Comparison of ENCODE assay signal across 9 cellular contexts in genomic region chr2:136375017-136375901, GRCh38.
DNase-seq lines count a peak whose midpoint lies in the region; ATAC-seq, FAIRE-seq and TF ChIP-seq lines count a peak whose summit lies in the region.
"Had no signal": no experiment of that assay in that cellular context is flagged by ENCODE, and none has a peak within 500 bp of the region (broad histone marks: within the 10 kb centered on the region; RNA-seq: fewer than 3 reads in every experiment).

No MANE protein-coding gene starts in this region.

- CTCF ChIA-PET in GM12878 (lab: Yijun Ruan, JAX) = interaction anchor here (0.7 to 13.1 kb wide), 13 partner anchors 10 to 459 kb away, joined by 4 to 378 read pairs (median 6); no protein-coding TSS in a partner anchor

- H3K9me3 ChIP-seq in GM12878 (replicated peaks; ENCODE audit: control insufficient read depth, insufficient read depth, low read length) = peaks cover 3% of the 10 kb centered on the region; the same call in 2 of the 3 replicates

- DNase-seq in GM12878 (ENCODE audit: low read depth, low spot score) (no peak), GM03348 (ENCODE audit: low spot score) (no peak), Right ventricle myocardium superior (no peak), SHP77 (lab: John Stamatoyannopoulos, UW) (no peak), CD14-positive monocyte (ENCODE audit: low spot score) (no peak)
- DNase-seq: NCI-H2107 had no signal

- no peaks in the 10 kb centered on the region for H3K9me3 Mint-ChIP-seq in CD14-positive monocyte

- no peak for TF ChIP-seq RAD21 in GM12878 (IDR thresholded peaks at IDR 0.05; ENCODE audit: insufficient read depth, low read depth, low read length)

- WGBS in GM12878 (ENCODE audit: insufficient coverage, insufficient replicate concordance, low lambda C conversion rate, missing lambda C conversion rate) = 18% methylated on average over 5 of the region's 5 CpGs

- POLR2A ChIA-PET in GM12878 (lab: Charles Lee) = interaction anchor here (0.6 to 2.6 kb wide), 11 partner anchors 38 to 324 kb away, joined by 3 to 11 read pairs (median 4); no protein-coding TSS in a partner anchor

- H3K27ac Mint-ChIP-seq in CD14-positive monocyte = peak overlapping the region in 2 of 7 donors; percentile 1 to 4

- no TSS peak for BruUV-seq in GM12878 (replicated peaks; lab: Mats Ljungman, UMichigan)

- peak overlapping the region; percentile 34; the same call in 1 of the 2 replicates for H3K4me2 ChIP-seq in GM12878 (ENCODE audit: control insufficient read depth, insufficient read depth)

- no peak overlapping the region for H3K4me3 ChIP-seq in GM12878

- ATAC-seq in GM18505 (IDR thresholded peaks at IDR 0.05; ENCODE audit: unreplicated experiment) = peak; percentile 51
- peak; percentile 55 for ATAC-seq in GM21360 (IDR thresholded peaks at IDR 0.05; ENCODE audit: unreplicated experiment)
- peak; percentile 45 for ATAC-seq in HG03469 (IDR thresholded peaks at IDR 0.05; ENCODE audit: unreplicated experiment)
- ATAC-seq in GM12878 = peak; percentile 65
- no peak for ATAC-seq in Right ventricle myocardium superior (ENCODE audit: poor library complexity)

- H3K27ac ChIP-seq in GM12878 (ENCODE audit: control insufficient read depth, insufficient read depth) = peak overlapping the region; percentile 51; the same call in 1 of the 2 replicates

- in situ Hi-C loops in GM12878 (cut with MboI) = loop anchor here (5.0 to 25.0 kb wide), 2 partner anchors 318 to 1388 kb away; no protein-coding TSS in a partner anchor

- H3K79me2 ChIP-seq in GM12878 (ENCODE audit: control insufficient read depth, insufficient read depth, low read length) = no peaks in the 10 kb centered on the region

- FAIRE-seq in GM12878 (lab: Jason Lieb, UNC) = peak; percentile 54

- peaks cover 12% of the 10 kb centered on the region for H3K4me1 Mint-ChIP-seq in CD14-positive monocyte

- H3K27me3 Mint-ChIP-seq in CD14-positive monocyte (ENCODE audit: low read depth in 3 of 3) = peaks cover 0 to 2% (median 1%) of the 10 kb centered on the region in 3 donors

- intact Hi-C loops in GM12878 (cut with micrococcal nuclease; ENCODE audit: unreplicated experiment) = loop anchor here (1.0 to 5.0 kb wide), 2 partner anchors 48 to 63 kb away; no protein-coding TSS in a partner anchor
- intact Hi-C loops in Right ventricle myocardium superior (cut with DNase I) = loop anchor here (10.0 kb wide), 1 partner anchor 260 kb away; the partner anchor contains the start of gene CXCR4
- intact Hi-C loops in CD14-positive monocyte (cut with micrococcal nuclease) = loop anchor here in 1 of 2 donors (5.0 kb wide), 2 partner anchors 48 to 258 kb away; partner anchors contain the start of gene CXCR4

- no peak overlapping the region for H3K4me3 Mint-ChIP-seq in CD14-positive monocyte

- TF ChIP-seq POLR2A in GM18505 (IDR thresholded peaks at IDR 0.05; ENCODE audit: borderline replicate concordance, extremely low read depth, insufficient read depth, insufficient read length) = no peak
- no peak for TF ChIP-seq POLR2A in GM12878 (IDR thresholded peaks at IDR 0.05; ENCODE audit: low read depth, low read length)

- H2AFZ ChIP-seq in GM12878 (ENCODE audit: control insufficient read depth, low read depth, low read length) = peak overlapping the region; percentile 2; the same call in 1 of the 2 replicates

- peak; percentile 9 to 83; a peak in 3 of 4 replicates for TF ChIP-seq EP300 in GM12878 (IDR thresholded peaks at IDR 0.05; ENCODE audit: borderline replicate concordance in 1 of 2, control insufficient read depth in 1 of 2, low read depth in 2 of 2, low read length in 2 of 2)

- H3K4me1 ChIP-seq in GM12878 (ENCODE audit: control insufficient read depth, insufficient read depth, low read length) = peaks cover 29% of the 10 kb centered on the region

- no peaks in the 10 kb centered on the region for H4K20me1 ChIP-seq in GM12878 (ENCODE audit: control insufficient read depth, insufficient read depth)

- SMC1A ChIA-PET in GM12878 (lab: Charles Lee; ENCODE audit: uncharacterized antibody, unreplicated experiment) = interaction anchor here (0.7 to 13.2 kb wide), 38 partner anchors 9 to 459 kb away, joined by 3 to 348 read pairs (median 6); partner anchors contain the start of gene CXCR4

- H3K27me3 ChIP-seq in GM12878 (replicated peaks in 1 of 2; ENCODE audit: control insufficient read depth in 2 of 2, insufficient read depth in 2 of 2, low read length in 1 of 2) = no peaks in the 10 kb centered on the region

- RAD21 ChIA-PET in GM12878 (lab: Charles Lee; ENCODE audit: unreplicated experiment) = interaction anchor here (0.8 to 11.9 kb wide), 22 partner anchors 10 to 459 kb away, joined by 3 to 254 read pairs (median 20); no protein-coding TSS in a partner anchor

- H3K9ac ChIP-seq in GM12878 (ENCODE audit: control insufficient read depth, insufficient read depth, low read length) = no peak overlapping the region

- no peak for TF ChIP-seq CTCF in GM12878 (IDR thresholded peaks at IDR 0.05 in 2 of 3, conservative IDR thresholded peaks at IDR 0.05 in 1 of 3; ENCODE audit: control insufficient read depth in 2 of 3, extremely low read depth in 1 of 3, insufficient read depth in 1 of 3, low read depth in 3 of 3, low read length in 3 of 3)
- TF ChIP-seq CTCF in CD14-positive monocyte (IDR thresholded peaks at IDR 0.05) = no peak

- H3K36me3 Mint-ChIP-seq in CD14-positive monocyte = no peaks in the 10 kb centered on the region

- H3K36me3 ChIP-seq in GM12878 (ENCODE audit: control insufficient read depth in 2 of 2, insufficient read depth in 2 of 2, low read length in 1 of 2) = no peaks in the 10 kb centered on the region

TF ChIP-seq in GM12878, 131 proteins besides CTCF, POLR2A, EP300 and RAD21 (continues in another document):
- TF ChIP-seq SMAD5 (IDR thresholded peaks at IDR 0.05; ENCODE audit: low read depth) = no peak
- TF ChIP-seq WRNIP1 (IDR thresholded peaks at IDR 0.05; ENCODE audit: borderline replicate concordance, low read depth, low read length) = no peak
- peak; percentile 70 for TF ChIP-seq RUNX3 (IDR thresholded peaks at IDR 0.05; ENCODE audit: low read length)
- TF ChIP-seq, protein P1, sequence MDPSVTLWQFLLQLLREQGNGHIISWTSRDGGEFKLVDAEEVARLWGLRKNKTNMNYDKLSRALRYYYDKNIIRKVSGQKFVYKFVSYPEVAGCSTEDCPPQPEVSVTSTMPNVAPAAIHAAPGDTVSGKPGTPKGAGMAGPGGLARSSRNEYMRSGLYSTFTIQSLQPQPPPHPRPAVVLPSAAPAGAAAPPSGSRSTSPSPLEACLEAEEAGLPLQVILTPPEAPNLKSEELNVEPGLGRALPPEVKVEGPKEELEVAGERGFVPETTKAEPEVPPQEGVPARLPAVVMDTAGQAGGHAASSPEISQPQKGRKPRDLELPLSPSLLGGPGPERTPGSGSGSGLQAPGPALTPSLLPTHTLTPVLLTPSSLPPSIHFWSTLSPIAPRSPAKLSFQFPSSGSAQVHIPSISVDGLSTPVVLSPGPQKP (IDR thresholded peaks at IDR 0.05; ENCODE audit: low read depth, low read length) = no peak
- TF ChIP-seq TCF7 (IDR thresholded peaks at IDR 0.05; ENCODE audit: borderline replicate concordance) = no peak
- no peak for TF ChIP-seq BMI1 (IDR thresholded peaks at IDR 0.05; ENCODE audit: borderline replicate concordance)
- peak; percentile 31; the same call in 1 of the 2 replicates for TF ChIP-seq PAX5 (IDR thresholded peaks at IDR 0.05; ENCODE audit: borderline replicate concordance, low read depth, low read length)
- no peak for TF ChIP-seq RAD51 (IDR thresholded peaks at IDR 0.05)
- TF ChIP-seq NFXL1 (IDR thresholded peaks at IDR 0.05; ENCODE audit: borderline replicate concordance) = no peak
- peak; percentile 91 for TF ChIP-seq EED (IDR thresholded peaks at IDR 0.05; ENCODE audit: low read depth)
- peak; percentile 73 for TF ChIP-seq IKZF1 (conservative IDR thresholded peaks at IDR 0.05)
- TF ChIP-seq MTA2 (IDR thresholded peaks at IDR 0.05; ENCODE audit: low read depth) = peak; percentile 81
- TF ChIP-seq BHLHE40 (IDR thresholded peaks at IDR 0.05; ENCODE audit: borderline replicate concordance in 1 of 2, low read depth in 2 of 2, low read length in 1 of 2) = no peak
- peak; percentile 61; the same call in 1 of the 2 replicates for TF ChIP-seq FOXM1 (IDR thresholded peaks at IDR 0.05; ENCODE audit: low read depth, low read length)
- peak; percentile 22 for TF ChIP-seq SP1 (IDR thresholded peaks at IDR 0.05; ENCODE audit: low read depth, low read length)
- TF ChIP-seq IKZF2 (IDR thresholded peaks at IDR 0.05) = peak; percentile 83 to 88
- TF ChIP-seq POLR2AphosphoS5 (IDR thresholded peaks at IDR 0.05; ENCODE audit: low read length) = no peak
- 0 out of 2 replicates have a peak, but pooled peaks have one; percentile 80 for TF ChIP-seq TCF3 (IDR thresholded peaks at IDR 0.05; ENCODE audit: borderline replicate concordance, insufficient read depth, low read depth, low read length)
- TF ChIP-seq ZNF207 (IDR thresholded peaks at IDR 0.05; ENCODE audit: borderline replicate concordance) = no peak
- TF ChIP-seq MAX (IDR thresholded peaks at IDR 0.05; ENCODE audit: low read depth, low read length) = no peak
- TF ChIP-seq, protein P2, sequence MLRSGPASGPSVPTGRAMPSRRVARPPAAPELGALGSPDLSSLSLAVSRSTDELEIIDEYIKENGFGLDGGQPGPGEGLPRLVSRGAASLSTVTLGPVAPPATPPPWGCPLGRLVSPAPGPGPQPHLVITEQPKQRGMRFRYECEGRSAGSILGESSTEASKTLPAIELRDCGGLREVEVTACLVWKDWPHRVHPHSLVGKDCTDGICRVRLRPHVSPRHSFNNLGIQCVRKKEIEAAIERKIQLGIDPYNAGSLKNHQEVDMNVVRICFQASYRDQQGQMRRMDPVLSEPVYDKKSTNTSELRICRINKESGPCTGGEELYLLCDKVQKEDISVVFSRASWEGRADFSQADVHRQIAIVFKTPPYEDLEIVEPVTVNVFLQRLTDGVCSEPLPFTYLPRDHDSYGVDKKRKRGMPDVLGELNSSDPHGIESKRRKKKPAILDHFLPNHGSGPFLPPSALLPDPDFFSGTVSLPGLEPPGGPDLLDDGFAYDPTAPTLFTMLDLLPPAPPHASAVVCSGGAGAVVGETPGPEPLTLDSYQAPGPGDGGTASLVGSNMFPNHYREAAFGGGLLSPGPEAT (IDR thresholded peaks at IDR 0.05; ENCODE audit: low read depth) = peak; percentile 61
- TF ChIP-seq DPF2 (IDR thresholded peaks at IDR 0.05) = peak; percentile 81; the same call in 1 of the 2 replicates
- TF ChIP-seq SPI1 (IDR thresholded peaks at IDR 0.05; ENCODE audit: borderline replicate concordance, insufficient read depth, low read depth, low read length) = peak; percentile 57; the same call in 1 of the 2 replicates
- no peak for TF ChIP-seq SREBF2 (IDR thresholded peaks at IDR 0.05; ENCODE audit: low read length)
- 0 out of 2 replicates have a peak, but pooled peaks have one; percentile 42 for TF ChIP-seq HDGF (IDR thresholded peaks at IDR 0.05)
